Comparison of ENCODE assay signal across 15 cellular contexts in genomic region chr13:32894589-32895001, GRCh38.
DNase-seq lines count a peak whose midpoint lies in the region; ATAC-seq and TF ChIP-seq lines count a peak whose summit lies in the region.
"Had no signal": no experiment of that assay in that cellular context is flagged by ENCODE, and none has a peak within 500 bp of the region (broad histone marks: within the 10 kb centered on the region; RNA-seq: fewer than 3 reads in every experiment).

No MANE protein-coding gene starts in this region.

- no peak overlapping the region for H3K4me3 ChIP-seq in epithelial cell of esophagus (ENCODE audit: low read length)
- H3K4me3 ChIP-seq: lung, thyroid gland had no signal

- H3K4me1 Mint-ChIP-seq in stimulated activated effector memory CD8-positive, alpha-beta T cell treated with anti-CD3 and anti-CD28 coated beads, Interleukin-12 subunit alpha, Interleukin-12 subunit beta, amount 100 ng/mL, for 72 hours, result no peaks in the 10 kb centered on the region

- ATAC-seq in stimulated activated effector memory CD8-positive, alpha-beta T cell treated with anti-CD3 and anti-CD28 coated beads, Interleukin-12 subunit alpha, Interleukin-12 subunit beta, amount 100 ng/mL, for 72 hours, result peak; percentile 56
- ATAC-seq: esophagus mucosa had no signal

- DNase-seq in HCEC 1CT (peak; percentile 76), OCI-M1 (lab: John Stamatoyannopoulos, UW) (peak; percentile 80), epithelial cell of esophagus (ENCODE audit: low read depth) (peak; percentile 71), NCI-H1694 (lab: John Stamatoyannopoulos, UW) (no peak), foreskin melanocyte (no peak), amygdala (lab: John Stamatoyannopoulos, UW) (no peak)
- DNase-seq in stimulated activated effector memory CD8-positive, alpha-beta T cell treated with anti-CD3 and anti-CD28 coated beads, Interleukin-12 subunit alpha, Interleukin-12 subunit beta, amount 100 ng/mL, for 72 hours (ENCODE audit: low spot score in 2 of 2), result peak in 1 of 2 donors; percentile 26
- DNase-seq: activated CD4-positive, CD25-positive, alpha-beta regulatory T cell; CD4-positive, alpha-beta T cell; NCI-H1092; NCI-H446; thyroid gland had no signal

- no peaks in the 10 kb centered on the region for H3K36me3 Mint-ChIP-seq in stimulated activated effector memory CD8-positive, alpha-beta T cell treated with anti-CD3 and anti-CD28 coated beads, Interleukin-12 subunit alpha, Interleukin-12 subunit beta, amount 100 ng/mL, for 72 hours
- H3K36me3 Mint-ChIP-seq: activated naive CD4-positive, alpha-beta T cell treated with anti-CD3 and anti-CD28 coated beads, Interleukin-2, amount 50 U/mL, for 72 hours had no signal

- no peaks in the 10 kb centered on the region for H3K9me3 Mint-ChIP-seq in stimulated activated effector memory CD8-positive, alpha-beta T cell treated with anti-CD3 and anti-CD28 coated beads, Interleukin-12 subunit alpha, Interleukin-12 subunit beta, amount 100 ng/mL, for 72 hours
- H3K9me3 Mint-ChIP-seq: CD4-positive, alpha-beta T cell had no signal

- no peak for TF ChIP-seq CTCF in epithelial cell of esophagus (IDR thresholded peaks at IDR 0.05; ENCODE audit: insufficient read depth, low read depth, low read length, missing control alignments)

- H3K27ac Mint-ChIP-seq in stimulated activated effector memory CD8-positive, alpha-beta T cell treated with anti-CD3 and anti-CD28 coated beads, Interleukin-12 subunit alpha, Interleukin-12 subunit beta, amount 100 ng/mL, for 72 hours, result peak overlapping the region; percentile 33
- H3K27ac Mint-ChIP-seq: CD4-positive, alpha-beta T cell had no signal

- no peak overlapping the region for H3K4me3 Mint-ChIP-seq in stimulated activated effector memory CD8-positive, alpha-beta T cell treated with anti-CD3 and anti-CD28 coated beads, Interleukin-12 subunit alpha, Interleukin-12 subunit beta, amount 100 ng/mL, for 72 hours
- H3K4me3 Mint-ChIP-seq: CD4-positive, alpha-beta T cell had no signal

Comparison
In these comparisons a context has a peak if more than half of its experiments do, and no peak if none do; other contexts are left out.
1. DNase-seq: peak in HCEC 1CT (single experiment), OCI-M1 (single experiment) and epithelial cell of esophagus (single experiment); none in NCI-H1694 (single experiment), foreskin melanocyte (single experiment) and amygdala (0 of 56).